ENCODE assay signal across 20 cellular contexts in the genomic region with DNA sequence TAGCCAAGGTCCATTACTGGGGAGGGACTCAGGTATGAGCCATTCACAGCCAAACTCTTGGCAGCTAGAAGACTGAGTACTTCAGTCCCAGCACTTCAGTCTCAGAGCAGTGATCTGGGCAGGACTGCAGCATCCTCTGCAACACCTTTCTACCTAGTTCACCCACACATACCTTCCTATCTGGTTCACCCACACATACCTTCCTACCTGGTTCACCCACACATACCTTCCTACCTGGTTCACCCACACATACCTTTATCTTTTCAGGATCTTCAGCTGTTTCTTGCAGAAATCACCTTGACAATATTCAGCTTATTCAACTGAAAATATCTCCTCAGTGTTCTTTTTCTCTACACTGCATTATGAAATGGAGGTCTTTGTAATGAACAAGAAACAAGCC.
DNase-seq lines count a peak whose midpoint lies in the region; ATAC-seq and TF ChIP-seq lines count a peak whose summit lies in the region.
"Had no signal": no experiment of that assay in that cellular context is flagged by ENCODE, and none has a peak within 500 bp of the region (broad histone marks: within the 10 kb centered on the region; RNA-seq: fewer than 3 reads in every experiment).

No MANE protein-coding gene starts in this region.

- ATAC-seq in HG02610 (IDR thresholded peaks at IDR 0.05; ENCODE audit: unreplicated experiment) (no peak), HG03196 (IDR thresholded peaks at IDR 0.05; ENCODE audit: unreplicated experiment) (no peak), left colon (no peak)

- H3K4me1 ChIP-seq in breast epithelium: peaks cover 5 to 6% of the 10 kb centered on the region in 2 donors

- CTCF ChIA-PET in MCF 10A (lab: Yijun Ruan, JAX): interaction anchor here (0.6 kb wide), 2 partner anchors 133 to 268 kb away, joined by 3 read pairs; no protein-coding TSS in a partner anchor

- H3K36me3 Mint-ChIP-seq in MCF 10A (ENCODE audit: insufficient read depth, unreplicated experiment): peaks cover 17% of the 10 kb centered on the region

- no peaks in the 10 kb centered on the region for H3K9me3 ChIP-seq in breast epithelium
- H3K9me3 ChIP-seq: Caco-2 had no signal

- no peak overlapping the region for H3K4me3 Mint-ChIP-seq in MCF 10A (ENCODE audit: unreplicated experiment)
- H3K4me3 Mint-ChIP-seq: B cell; CD4-positive, alpha-beta T cell had no signal

- intact Hi-C loops in MCF 10A (cut with micrococcal nuclease) (no loop called here), breast epithelium (cut with DNase I; ENCODE audit: low total_unique reads) (no loop called here), left colon (cut with DNase I, micrococcal nuclease) (no loop called here)

- H3K36me3 ChIP-seq in breast epithelium: no peaks in the 10 kb centered on the region

- no TSS peak for BruUV-seq in MCF 10A (replicated peaks; lab: Mats Ljungman, UMichigan)

- TF ChIP-seq POLR2A in breast epithelium (IDR thresholded peaks at IDR 0.05): no peak

- H3K27ac Mint-ChIP-seq in MCF 10A (ENCODE audit: low read depth, unreplicated experiment): peak overlapping the region; percentile 77
- H3K27ac Mint-ChIP-seq: B cell; CD4-positive, alpha-beta T cell had no signal

- H3K27ac ChIP-seq in breast epithelium (peak overlapping the region in 1 of 2 donors; percentile 21), cingulate gyrus (ENCODE audit: low read depth, low read length) (peak overlapping the region; percentile 21)
- H3K27ac ChIP-seq: 22Rv1, PC-9, RWPE1 had no signal

- TF ChIP-seq CTCF in MCF 10A (IDR thresholded peaks at IDR 0.05; ENCODE audit: unreplicated experiment) (no peak), breast epithelium (IDR thresholded peaks at IDR 0.05) (no peak)

- no peak overlapping the region for H3K4me3 ChIP-seq in breast epithelium
- H3K4me3 ChIP-seq: PC-9 had no signal

- peaks cover 6% of the 10 kb centered on the region for H3K9me3 Mint-ChIP-seq in MCF 10A (ENCODE audit: unreplicated experiment)
- H3K9me3 Mint-ChIP-seq: CD4-positive, alpha-beta T cell had no signal

- no peak for DNase-seq in MCF 10A (ENCODE audit: unreplicated experiment)
- DNase-seq in breast epithelium (ENCODE audit: low spot score in 2 of 2): no peak
- peak; percentile 30 for DNase-seq in kidney tubule cell (ENCODE audit: low spot score)
- no peak for DNase-seq in NCI-H2081 treated with DMSO at 0.1 percent for 48 hours (lab: John Stamatoyannopoulos, UW)
- DNase-seq in left colon: no peak
- DNase-seq: Caco-2; CD4-positive, alpha-beta T cell; H7; KG1; NCI-H1417; NCI-H187; NCI-H345; NCI-H524 treated with DMSO at 0.1 percent for 48 hours; PC-9 had no signal

- no peaks in the 10 kb centered on the region for H3K27me3 ChIP-seq in breast epithelium

- peaks cover 31% of the 10 kb centered on the region for H3K4me1 Mint-ChIP-seq in MCF 10A (ENCODE audit: insufficient read depth, unreplicated experiment)

- POLR2A ChIA-PET in MCF 10A (lab: Yijun Ruan, JAX): interaction anchor here (0.6 to 1.0 kb wide), 5 partner anchors 13 to 101 kb away, joined by 3 to 5 read pairs (median 3); a partner anchor contains a TSS

- no peaks in the 10 kb centered on the region for H3K27me3 Mint-ChIP-seq in MCF 10A (ENCODE audit: insufficient read depth, unreplicated experiment)
- H3K27me3 Mint-ChIP-seq: B cell had no signal
